ENCODE assay signal across 15 cellular contexts in the genomic region with DNA sequence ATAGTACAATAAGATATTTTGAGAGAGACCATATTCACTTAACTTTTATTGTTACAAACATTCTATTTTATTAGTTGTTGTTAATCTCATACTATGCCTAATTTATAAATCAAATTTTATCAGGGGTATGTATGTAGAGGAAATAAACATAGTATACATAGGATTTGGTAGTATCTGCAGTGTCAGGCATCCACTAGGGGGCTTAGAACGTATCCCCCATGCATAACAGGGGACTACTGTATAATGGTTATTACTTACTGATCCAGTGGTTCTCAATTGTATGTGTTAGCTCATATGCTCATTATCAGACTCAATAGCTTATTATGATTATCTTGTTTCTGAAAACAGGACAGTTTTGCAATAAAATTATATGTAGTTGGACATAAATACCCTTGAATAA. TPM values are rescaled to one million over a fixed set of nuclear protein-coding genes. Genes with fewer than 3 reads are reported as not detected.
DNase-seq lines count a peak whose midpoint lies in the region; ATAC-seq and TF ChIP-seq lines count a peak whose summit lies in the region.
"Had no signal": no experiment of that assay in that cellular context is flagged by ENCODE, and none has a peak within 500 bp of the region (broad histone marks: within the 10 kb centered on the region; RNA-seq: fewer than 3 reads in every experiment).

No MANE protein-coding gene starts in this region.

- H3K9me2 ChIP-seq in PC-3 (replicated peaks; ENCODE audit: low read length), result no peaks in the 10 kb centered on the region

- H3K4me1 ChIP-seq in PC-3 (ENCODE audit: insufficient read depth, low read length), result no peaks in the 10 kb centered on the region
- H3K4me1 ChIP-seq: BLaER1 treated with 17β-estradiol and CSF1 and Interleukin-3, amounts not matched to agents 10 nM and 100 nM; HAP-1 had no signal

- H3K27ac ChIP-seq in PC-3 (ENCODE audit: low read length), result no peak overlapping the region
- H3K27ac ChIP-seq: BLaER1 treated with 17β-estradiol and CSF1 and Interleukin-3, amounts not matched to agents 10 nM and 100 nM had no signal

- peaks cover 22% of the 10 kb centered on the region for H3K36me3 ChIP-seq in PC-3 (ENCODE audit: low read depth, low read length)
- H3K36me3 ChIP-seq: HAP-1 had no signal

- BruUV-seq in PC-3 (replicated peaks; lab: Mats Ljungman, UMichigan), result no TSS peak

- POLR2A ChIA-PET in PC-3 (lab: Charles Lee; ENCODE audit: unreplicated experiment), result no interaction called here

- intact Hi-C loops in PC-3 (cut with micrococcal nuclease), result no loop called here

- H2AFZ ChIP-seq in PC-3 (ENCODE audit: low read length), result no peak overlapping the region

- in situ Hi-C loops in GM13977 (cut with MboI; ENCODE audit: low pct_unique_long_range_greater_than_20kb, low sequenced_read_pairs, unreplicated experiment), result no loop called here

- H4K20me1 ChIP-seq in PC-3 (ENCODE audit: low read length), result no peaks in the 10 kb centered on the region
- H4K20me1 ChIP-seq: BLaER1 treated with 17β-estradiol and CSF1 and Interleukin-3, amounts not matched to agents 10 nM and 100 nM had no signal

- CTCF ChIA-PET in PC-3 (lab: Charles Lee), result no interaction called here

- no peaks in the 10 kb centered on the region for H3K27me3 ChIP-seq in PC-3 (ENCODE audit: low read length)
- H3K27me3 ChIP-seq: BLaER1 treated with 17β-estradiol and CSF1 and Interleukin-3, amounts not matched to agents 10 nM and 100 nM had no signal

- H3K9ac ChIP-seq in PC-3 (ENCODE audit: low read length), result no peak overlapping the region
- H3K9ac ChIP-seq: BLaER1 treated with 17β-estradiol and CSF1 and Interleukin-3, amounts not matched to agents 10 nM and 100 nM had no signal

- H3K4me2 ChIP-seq in PC-3 (ENCODE audit: low read length), result no peak overlapping the region
- H3K4me2 ChIP-seq: BLaER1 treated with 17β-estradiol and CSF1 and Interleukin-3, amounts not matched to agents 10 nM and 100 nM had no signal

- H3K4me3 ChIP-seq in AG09309 (ENCODE audit: control insufficient read depth, low read depth, low read length), result no peak overlapping the region
- H3K4me3 ChIP-seq in PC-3 (ENCODE audit: low read length), result no peak overlapping the region
- H3K4me3 ChIP-seq in epithelial cell of proximal tubule (ENCODE audit: low read depth, low read length), result no peak overlapping the region
- H3K4me3 ChIP-seq: BLaER1 treated with 17β-estradiol and CSF1 and Interleukin-3, amounts not matched to agents 10 nM and 100 nM; HAP-1 had no signal

- H3K9me3 ChIP-seq in PC-3 (ENCODE audit: low read length), result no peaks in the 10 kb centered on the region

- no peaks in the 10 kb centered on the region for H3F3A ChIP-seq in PC-3 (ENCODE audit: low read length, unreplicated experiment)

- TF ChIP-seq CTCF in AG09309 (IDR thresholded peaks at IDR 0.05; ENCODE audit: control insufficient read depth, insufficient read depth, low read depth, low read length, missing control alignments) (peak; percentile 14), GM13977 (IDR thresholded peaks at IDR 0.05; ENCODE audit: extremely low read depth, insufficient read depth, missing control alignments) (peak; percentile 10), PC-3 (conservative IDR thresholded peaks at IDR 0.05; ENCODE audit: low read depth, low read length) (peak; percentile 51), epithelial cell of proximal tubule (conservative IDR thresholded peaks at IDR 0.05; ENCODE audit: low read depth, low read length) (peak; percentile 35)

- ATAC-seq in PC-3, result 0 out of 2 replicates have a peak, but pooled peaks have one; percentile 24

- no peak for DNase-seq in AG09309 (ENCODE audit: low read depth)
- no peak for DNase-seq in GM13977 (ENCODE audit: low spot score)
- no peak for DNase-seq in PC-3
- no peak for DNase-seq in epithelial cell of proximal tubule (ENCODE audit: low read depth)
- DNase-seq in HK-2 (ENCODE audit: unreplicated experiment), result no peak
- DNase-seq in kidney tubule cell (ENCODE audit: low spot score), result no peak
- no peak for DNase-seq in putamen (ENCODE audit: low spot score)
- no peak for DNase-seq in NCI-H1092 (lab: John Stamatoyannopoulos, UW)
- DNase-seq: activated gamma-delta T cell treated with Interleukin-2 at 50 U/mL for 16 hours; hypothalamus; NCI-H510A; SHP77; stimulated activated naive CD4-positive, alpha-beta T cell had no signal

- no peaks in the 10 kb centered on the region for H3K79me2 ChIP-seq in PC-3 (ENCODE audit: low read length)

RNA-seq across cellular contexts. Expression of a gene that starts 27.6 kb away (rescaled TPM):
- total RNA-seq in PC-3 (2014; rRNA removed), result 11.3 and 16.7 TPM in 2 replicates
- 17.0 and 28.5 TPM in 2 replicates for total RNA-seq in epithelial cell of proximal tubule
